In the genomic region with DNA sequence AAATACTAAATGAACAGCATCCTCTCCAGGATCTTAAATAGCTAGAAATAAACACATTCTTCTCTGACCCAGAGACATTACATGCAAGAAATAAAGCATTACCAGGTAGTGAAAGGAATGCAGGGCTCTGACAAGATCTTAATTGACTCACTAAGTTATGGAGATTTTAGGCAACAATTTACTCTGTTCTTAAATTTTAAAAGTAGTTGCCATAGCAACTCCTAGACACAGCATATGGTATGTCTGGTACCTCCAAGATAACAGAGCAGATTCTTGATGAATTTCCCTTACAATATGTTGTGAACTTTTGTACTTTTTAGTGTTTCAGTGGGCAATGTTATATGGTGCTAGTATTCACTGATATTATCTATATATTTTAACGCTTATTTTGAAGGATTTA, we compare ENCODE assay signal across 20 cellular contexts.
"Had no signal": no experiment of that assay in that cellular context is flagged by ENCODE, and none has a peak within 500 bp of the region (broad histone marks: within the 10 kb centered on the region; RNA-seq: fewer than 3 reads in every experiment).

No MANE protein-coding gene starts in this region.

- H3K27ac ChIP-seq: dorsolateral prefrontal cortex, esophagus muscularis mucosa, foreskin keratinocyte, gastroesophageal sphincter, heart left ventricle, hepatocyte, lower lobe of right lung, parathyroid adenoma, sigmoid colon, suprapubic skin, transverse colon, vagina had no signal

- DNase-seq: dorsolateral prefrontal cortex; effector CD4-positive, alpha-beta T cell; heart left ventricle; kidney glomerular epithelial cell; left colon; left ventricle myocardium superior; lower lobe of right lung; natural killer cell; sigmoid colon; stimulated activated CD4-positive, alpha-beta T cell treated with anti-CD3 and anti-CD28 coated beads, Interleukin-2, amount 100 ng/mL, for 24 hours; stimulated activated CD4-positive, alpha-beta T cell treated with anti-CD3 and anti-CD28 coated beads, Interleukin-4, amount 100 ng/mL, for 24 hours; stimulated activated naive CD8-positive, alpha-beta T cell treated with anti-CD3 and anti-CD28 coated beads, Interleukin-15, Interleukin-2, amounts not matched to agents 100 U/mL and 50 U/mL, for 24 hours; transverse colon had no signal
